Comparison of ENCODE assay signal across 8 cellular contexts in genomic region chr3:31462050-31462569, GRCh38.
DNase-seq lines count a peak whose midpoint lies in the region; ATAC-seq lines count a peak whose summit lies in the region.

No MANE protein-coding gene starts in this region.

- ATAC-seq in GM18519 (IDR thresholded peaks at IDR 0.05; ENCODE audit: low FRiP score, unreplicated experiment) (peak; percentile 85), HG02610 (IDR thresholded peaks at IDR 0.05; ENCODE audit: unreplicated experiment) (peak; percentile 87)

- DNase-seq in NCI-H2029 treated with DMSO at 0.1 percent for 48 hours (lab: John Stamatoyannopoulos, UW) (peak; percentile 30), renal cortical epithelial cell (ENCODE audit: low read depth) (peak; percentile 26), RKO (ENCODE audit: low spot score) (no peak), DMS79 (lab: John Stamatoyannopoulos, UW) (no peak)
- peak; percentile 27 for DNase-seq in activated gamma-delta T cell treated with anti-CD3 and anti-CD28 coated beads, Interleukin-2, amount 50 U/mL, for 16 hours (ENCODE audit: low read depth)
- DNase-seq in NK-92 treated with Interleukin-12 subunit alpha and Interleukin-12 subunit beta, amount 100 ng/mL, for 24 hours (lab: John Stamatoyannopoulos, UW), result no peak

Comparison
In these comparisons a context has a peak if more than half of its experiments do, and no peak if none do; other contexts are left out.
1. DNase-seq: peak in NCI-H2029 treated with DMSO at 0.1 percent for 48 hours (single experiment), activated gamma-delta T cell treated with anti-CD3 and anti-CD28 coated beads, Interleukin-2, amount 50 U/mL, for 16 hours (single experiment) and renal cortical epithelial cell (single experiment); none in RKO (single experiment), DMS79 (single experiment) and NK-92 treated with Interleukin-12 subunit alpha and Interleukin-12 subunit beta, amount 100 ng/mL, for 24 hours (single experiment).